In the genomic region with DNA sequence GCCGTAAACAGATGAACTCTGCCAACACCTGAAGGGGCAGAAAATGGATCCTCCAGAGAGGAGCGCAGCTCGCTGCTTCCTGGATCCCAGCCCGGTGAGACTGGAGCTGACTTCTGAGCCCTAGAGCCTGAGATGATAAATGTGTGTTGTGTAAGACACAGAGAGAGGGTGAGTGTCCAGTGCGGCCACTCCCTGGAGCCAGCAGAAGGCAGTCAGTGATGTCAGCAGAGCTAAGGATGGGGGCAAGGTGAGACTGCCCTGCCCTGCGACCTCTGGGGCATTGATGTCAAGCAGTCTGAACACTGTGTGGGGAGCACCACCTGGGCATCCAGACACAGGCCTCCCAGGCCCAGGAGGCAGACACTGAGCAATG, we compare ENCODE assay signal across 15 cellular contexts. TPM values are rescaled to one million over a fixed set of nuclear protein-coding genes. Genes with fewer than 3 reads are reported as not detected.
DNase-seq lines count a peak whose midpoint lies in the region; ATAC-seq and TF ChIP-seq lines count a peak whose summit lies in the region.
"Had no signal": no experiment of that assay in that cellular context is flagged by ENCODE, and none has a peak within 500 bp of the region (broad histone marks: within the 10 kb centered on the region; RNA-seq: fewer than 3 reads in every experiment).

No MANE protein-coding gene starts in this region.

- H4K8ac ChIP-seq in neuronal stem cell (ENCODE audit: low read depth, low read length): no peak overlapping the region

- no peak overlapping the region for H2BK120ac ChIP-seq in neuronal stem cell (ENCODE audit: low read depth, low read length)

- no peak for TF ChIP-seq CTCF in glutamatergic neuron (IDR thresholded peaks at IDR 0.05; ENCODE audit: partially characterized antibody, unreplicated experiment)
- TF ChIP-seq CTCF in smooth muscle cell (IDR thresholded peaks at IDR 0.05; ENCODE audit: borderline replicate concordance, insufficient read depth, poor library complexity, severe bottlenecking): no peak

- H3F3A ChIP-seq in smooth muscle cell (ENCODE audit: low read depth): peaks cover 7% of the 10 kb centered on the region

- no peaks in the 10 kb centered on the region for H3K9me3 Mint-ChIP-seq in activated CD4-positive, alpha-beta T cell treated with anti-CD3 and anti-CD28 coated beads, Interleukin-2, amount 10 ng/mL, durations not matched to agents 7 days and 5 days
- H3K9me3 Mint-ChIP-seq in activated CD8-positive, alpha-beta T cell treated with anti-CD3 and anti-CD28 coated beads, Interleukin-2, amount 10 ng/mL, durations not matched to agents 7 days and 5 days (ENCODE audit: insufficient read depth): no peaks in the 10 kb centered on the region
- H3K9me3 Mint-ChIP-seq in glutamatergic neuron (ENCODE audit: unreplicated experiment): peaks cover 11% of the 10 kb centered on the region

- H3K36me3 ChIP-seq in smooth muscle cell (ENCODE audit: low read depth): no peaks in the 10 kb centered on the region
- peaks cover 9 to 24% of the 10 kb centered on the region in 2 donors for H3K36me3 ChIP-seq in neuronal stem cell (replicated peaks in 1 of 2; ENCODE audit: control insufficient read depth in 2 of 2, insufficient read depth in 2 of 2, low read length in 2 of 2)

- H3K14ac ChIP-seq in neuronal stem cell (ENCODE audit: low read length): no peak overlapping the region

- H2AFZ ChIP-seq in smooth muscle cell (ENCODE audit: low read depth) (no peak overlapping the region), neuronal stem cell (ENCODE audit: low read length) (no peak overlapping the region)

- ATAC-seq in activated CD8-positive, alpha-beta T cell treated with anti-CD3 and anti-CD28 coated beads, Interleukin-2, amount 10 ng/mL, durations not matched to agents 7 days and 5 days: no peak
- ATAC-seq: mucosa of descending colon had no signal

- peaks cover 100% of the 10 kb centered on the region for H4K20me1 ChIP-seq in smooth muscle cell (ENCODE audit: low read depth)

- H2BK5ac ChIP-seq in neuronal stem cell (ENCODE audit: low read length): no peak overlapping the region

- H3K4me3 Mint-ChIP-seq in activated CD4-positive, alpha-beta T cell treated with anti-CD3 and anti-CD28 coated beads, Interleukin-2, amount 10 ng/mL, durations not matched to agents 7 days and 5 days: no peak overlapping the region
- H3K4me3 Mint-ChIP-seq in activated CD8-positive, alpha-beta T cell treated with anti-CD3 and anti-CD28 coated beads, Interleukin-2, amount 10 ng/mL, durations not matched to agents 7 days and 5 days: no peak overlapping the region
- H3K4me3 Mint-ChIP-seq in glutamatergic neuron (ENCODE audit: unreplicated experiment): peak overlapping the region; percentile 43

- H2BK15ac ChIP-seq in neuronal stem cell (ENCODE audit: low read length): no peak overlapping the region

- no peak for DNase-seq in activated CD4-positive, alpha-beta T cell treated with anti-CD3 and anti-CD28 coated beads, Interleukin-2, amount 10 ng/mL, durations not matched to agents 7 days and 5 days
- no peak for DNase-seq in activated CD4-positive, alpha-beta T cell treated with anti-CD3 and anti-CD28 coated beads, Interleukin-2, amount 50 U/mL, for 1 hour
- no peak for DNase-seq in activated CD8-positive, alpha-beta T cell treated with anti-CD3 and anti-CD28 coated beads, Interleukin-2, amount 10 ng/mL, durations not matched to agents 7 days and 5 days
- DNase-seq in glutamatergic neuron: no peak
- no peak for DNase-seq in smooth muscle cell (lab: John Stamatoyannopoulos, UW; ENCODE audit: unreplicated experiment)
- no peak for DNase-seq in neuronal stem cell (ENCODE audit: low spot score)
- DNase-seq in NCI-H1436 (lab: John Stamatoyannopoulos, UW): no peak
- no peak for DNase-seq in NCI-H526 (lab: John Stamatoyannopoulos, UW)
- DNase-seq: cortex of kidney; GDM1; MM.1S; mucosa of descending colon; NCI-H82; stimulated activated naive CD4-positive, alpha-beta T cell treated with Interleukin-2 at 50 U/mL for 16 hours; SW 1271 had no signal

- H3K18ac ChIP-seq in neuronal stem cell (ENCODE audit: low read length): no peak overlapping the region

- peaks cover 9% of the 10 kb centered on the region for H3K36me3 Mint-ChIP-seq in activated CD4-positive, alpha-beta T cell treated with anti-CD3 and anti-CD28 coated beads, Interleukin-2, amount 10 ng/mL, durations not matched to agents 7 days and 5 days (ENCODE audit: low read depth)
- peaks cover 23% of the 10 kb centered on the region for H3K36me3 Mint-ChIP-seq in activated CD8-positive, alpha-beta T cell treated with anti-CD3 and anti-CD28 coated beads, Interleukin-2, amount 10 ng/mL, durations not matched to agents 7 days and 5 days (ENCODE audit: low read depth)
- no peaks in the 10 kb centered on the region for H3K36me3 Mint-ChIP-seq in glutamatergic neuron (ENCODE audit: unreplicated experiment)

- no peak overlapping the region for H2AK5ac ChIP-seq in neuronal stem cell (ENCODE audit: low read depth, low read length)

- no peak overlapping the region for H4K91ac ChIP-seq in neuronal stem cell (ENCODE audit: low read depth, low read length, poor library complexity)

- peaks cover 24% of the 10 kb centered on the region for H3K79me1 ChIP-seq in neuronal stem cell (ENCODE audit: low read depth, low read length)

- H3K4me3 ChIP-seq in smooth muscle cell (no peak overlapping the region), neuronal stem cell (ENCODE audit: low read length in 2 of 2) (no peak overlapping the region)
- H3K4me3 ChIP-seq: mucosa of descending colon had no signal

- H3K9ac ChIP-seq in smooth muscle cell (ENCODE audit: low read depth) (no peak overlapping the region), neuronal stem cell (ENCODE audit: low read depth, low read length, poor library complexity) (no peak overlapping the region)

- H3K4me1 Mint-ChIP-seq in activated CD4-positive, alpha-beta T cell treated with anti-CD3 and anti-CD28 coated beads, Interleukin-2, amount 10 ng/mL, durations not matched to agents 7 days and 5 days: peaks cover 59% of the 10 kb centered on the region
- H3K4me1 Mint-ChIP-seq in activated CD8-positive, alpha-beta T cell treated with anti-CD3 and anti-CD28 coated beads, Interleukin-2, amount 10 ng/mL, durations not matched to agents 7 days and 5 days (ENCODE audit: low read depth): peaks cover 68% of the 10 kb centered on the region
- peaks cover 50% of the 10 kb centered on the region for H3K4me1 Mint-ChIP-seq in glutamatergic neuron (ENCODE audit: low read depth, unreplicated experiment)

- POLR2A ChIA-PET in activated CD4-positive, alpha-beta T cell treated with anti-CD3 and anti-CD28 coated beads, Interleukin-2, amount 10 ng/mL, durations not matched to agents 7 days and 5 days (lab: Charles Lee): no interaction called here
- POLR2A ChIA-PET in activated CD8-positive, alpha-beta T cell treated with anti-CD3 and anti-CD28 coated beads, Interleukin-2, amount 10 ng/mL, durations not matched to agents 7 days and 5 days (lab: Charles Lee): interaction anchor here (0.7 to 1.3 kb wide), 2 partner anchors 9 to 96 kb away, joined by 3 to 4 read pairs; no protein-coding TSS in a partner anchor

- H3K4ac ChIP-seq in neuronal stem cell (ENCODE audit: low read length): no peak overlapping the region

- H3K4me2 ChIP-seq in smooth muscle cell (no peak overlapping the region), neuronal stem cell (ENCODE audit: insufficient read depth, low read length, poor library complexity, severe bottlenecking) (no peak overlapping the region)

- H3K27me3 ChIP-seq in smooth muscle cell (ENCODE audit: low read depth) (no peaks in the 10 kb centered on the region), neuronal stem cell (ENCODE audit: control insufficient read depth in 3 of 3, insufficient read depth in 3 of 3, low read depth in 1 of 3, low read length in 3 of 3) (no peaks in the 10 kb centered on the region)

- H3K27ac ChIP-seq in smooth muscle cell (ENCODE audit: low read depth): peak overlapping the region; percentile 40
- no peak overlapping the region for H3K27ac ChIP-seq in neuronal stem cell (replicated peaks; ENCODE audit: low read length)

- no peak overlapping the region for H2BK12ac ChIP-seq in neuronal stem cell (ENCODE audit: low read length)

- CTCF ChIA-PET in activated CD4-positive, alpha-beta T cell treated with anti-CD3 and anti-CD28 coated beads, Interleukin-2, amount 10 ng/mL, durations not matched to agents 7 days and 5 days (lab: Charles Lee): interaction anchor here (0.6 to 1.7 kb wide), 5 partner anchors 8 to 124 kb away, joined by 3 to 5 read pairs (median 3); no protein-coding TSS in a partner anchor
- CTCF ChIA-PET in activated CD8-positive, alpha-beta T cell treated with anti-CD3 and anti-CD28 coated beads, Interleukin-2, amount 10 ng/mL, durations not matched to agents 7 days and 5 days (lab: Charles Lee): no interaction called here

- H3K27me3 Mint-ChIP-seq in activated CD4-positive, alpha-beta T cell treated with anti-CD3 and anti-CD28 coated beads, Interleukin-2, amount 10 ng/mL, durations not matched to agents 7 days and 5 days: no peaks in the 10 kb centered on the region
- no peaks in the 10 kb centered on the region for H3K27me3 Mint-ChIP-seq in activated CD8-positive, alpha-beta T cell treated with anti-CD3 and anti-CD28 coated beads, Interleukin-2, amount 10 ng/mL, durations not matched to agents 7 days and 5 days (ENCODE audit: low read depth)
- H3K27me3 Mint-ChIP-seq in glutamatergic neuron (ENCODE audit: unreplicated experiment): peaks cover 6% of the 10 kb centered on the region

- H3K4me1 ChIP-seq in smooth muscle cell (ENCODE audit: low read depth) (peaks cover 18% of the 10 kb centered on the region), neuronal stem cell (ENCODE audit: control insufficient read depth in 2 of 2, insufficient read depth in 1 of 2, low read depth in 1 of 2, low read length in 2 of 2) (peaks cover 13 to 25% of the 10 kb centered on the region in 2 donors)

- H3K23ac ChIP-seq in neuronal stem cell (ENCODE audit: low read depth, low read length, poor library complexity): no peak overlapping the region

- no peaks in the 10 kb centered on the region for H3K9me3 ChIP-seq in smooth muscle cell (replicated peaks; ENCODE audit: low read depth)
- no peaks in the 10 kb centered on the region for H3K9me3 ChIP-seq in neuronal stem cell (replicated peaks in 1 of 2; ENCODE audit: control insufficient read depth in 2 of 2, insufficient read depth in 1 of 2, low read depth in 1 of 2, low read length in 2 of 2)
- H3K9me3 ChIP-seq: mucosa of descending colon had no signal

- H3K79me2 ChIP-seq in smooth muscle cell (ENCODE audit: low read depth): peaks cover 91% of the 10 kb centered on the region

- WGBS in smooth muscle cell (ENCODE audit: low lambda C conversion rate): 94% methylated on average over 6 of the region's 6 CpGs
- WGBS in neuronal stem cell (ENCODE audit: extremely low coverage in 2 of 2, insufficient read length in 2 of 2, insufficient replicate concordance in 1 of 2), 2 donors: no CpG with 5 or more reads among the region's 6 CpGs

- H3K27ac Mint-ChIP-seq in activated CD4-positive, alpha-beta T cell treated with anti-CD3 and anti-CD28 coated beads, Interleukin-2, amount 10 ng/mL, durations not matched to agents 7 days and 5 days: peak overlapping the region; percentile 76
- peak overlapping the region; percentile 95 for H3K27ac Mint-ChIP-seq in activated CD8-positive, alpha-beta T cell treated with anti-CD3 and anti-CD28 coated beads, Interleukin-2, amount 10 ng/mL, durations not matched to agents 7 days and 5 days
- H3K27ac Mint-ChIP-seq in glutamatergic neuron (ENCODE audit: unreplicated experiment): peak overlapping the region; percentile 12

RNA-seq across cellular contexts. Expression of gene SLC35E1, which starts 9.7 kb away (rescaled TPM):
- 10 to 100 TPM; 40.6 to 43.1 TPM for total RNA-seq in activated CD4-positive, alpha-beta T cell treated with anti-CD3 and anti-CD28 coated beads, Interleukin-2, amount 10 ng/mL, durations not matched to agents 7 days and 5 days
- total RNA-seq in activated CD8-positive, alpha-beta T cell treated with anti-CD3 and anti-CD28 coated beads, Interleukin-2, amount 10 ng/mL, durations not matched to agents 7 days and 5 days: 10 to 100 TPM; 55.6 to 61.9 TPM
- total RNA-seq in glutamatergic neuron (ENCODE audit: unreplicated experiment) (31.9 TPM), smooth muscle cell (35.3 TPM in 2 replicates)
- polyA plus RNA-seq in smooth muscle cell: 37.3 and 43.9 TPM in 2 replicates
- 23.9 TPM for polyA plus RNA-seq in neuronal stem cell (2013, experiment 1 of 2)
- 24.3 TPM for polyA plus RNA-seq in neuronal stem cell (2013, experiment 2 of 2)

RNA-seq across cellular contexts. Expression of gene CHERP, which starts 39.7 kb away (rescaled TPM):
- total RNA-seq in activated CD4-positive, alpha-beta T cell treated with anti-CD3 and anti-CD28 coated beads, Interleukin-2, amount 10 ng/mL, durations not matched to agents 7 days and 5 days: 10 to 100 TPM; 57.9 to 62.2 TPM
- 10 to 100 TPM; 60.0 to 60.8 TPM for total RNA-seq in activated CD8-positive, alpha-beta T cell treated with anti-CD3 and anti-CD28 coated beads, Interleukin-2, amount 10 ng/mL, durations not matched to agents 7 days and 5 days
- total RNA-seq in glutamatergic neuron (ENCODE audit: unreplicated experiment) (50.7 TPM), smooth muscle cell (4.1 and 9.5 TPM in 2 replicates)
- polyA plus RNA-seq in smooth muscle cell: 29.2 and 43.4 TPM in 2 replicates
- 40.7 TPM for polyA plus RNA-seq in neuronal stem cell (2013, experiment 1 of 2)
- 40.6 TPM for polyA plus RNA-seq in neuronal stem cell (2013, experiment 2 of 2)

RNA-seq across cellular contexts. Expression of gene MED26, which starts 46.0 kb away (rescaled TPM):
- total RNA-seq in activated CD4-positive, alpha-beta T cell treated with anti-CD3 and anti-CD28 coated beads, Interleukin-2, amount 10 ng/mL, durations not matched to agents 7 days and 5 days: 10 to 100 TPM; 14.6 to 15.6 TPM
- 10 to 100 TPM; 17.2 to 17.4 TPM for total RNA-seq in activated CD8-positive, alpha-beta T cell treated with anti-CD3 and anti-CD28 coated beads, Interleukin-2, amount 10 ng/mL, durations not matched to agents 7 days and 5 days
- total RNA-seq in glutamatergic neuron (ENCODE audit: unreplicated experiment) (9.8 TPM), smooth muscle cell (6.3 and 13.6 TPM in 2 replicates)
- polyA plus RNA-seq in smooth muscle cell: 9.6 and 11.7 TPM in 2 replicates
- polyA plus RNA-seq in neuronal stem cell (2013, experiment 1 of 2): 4.4 TPM
- polyA plus RNA-seq in neuronal stem cell (2013, experiment 2 of 2): 4.7 TPM

Comparison
In these comparisons a context has a peak if more than half of its experiments do, and no peak if none do; other contexts are left out.
1. H3K27ac Mint-ChIP-seq: peak in every context shown above with its lines; median percentile 95 in activated CD8-positive, alpha-beta T cell treated with anti-CD3 and anti-CD28 coated beads, Interleukin-2, amount 10 ng/mL, durations not matched to agents 7 days and 5 days; 76 in activated CD4-positive, alpha-beta T cell treated with anti-CD3 and anti-CD28 coated beads, Interleukin-2, amount 10 ng/mL, durations not matched to agents 7 days and 5 days; 12 in glutamatergic neuron.